ENCODE assay signal across 27 cellular contexts in genomic region chr16:88945473-88945872, GRCh38. TPM values are rescaled to one million over a fixed set of nuclear protein-coding genes. Genes with fewer than 3 reads are reported as not detected.
"Had no signal": no experiment of that assay in that cellular context is flagged by ENCODE, and none has a peak within 500 bp of the region (broad histone marks: within the 10 kb centered on the region; RNA-seq: fewer than 3 reads in every experiment).

No MANE protein-coding gene starts in this region.

- H3K9me3 Mint-ChIP-seq: naive thymus-derived CD4-positive, alpha-beta T cell; natural killer cell treated with Interleukin-12 subunit alpha and Interleukin-12 subunit beta and Interleukin-15 and Interleukin-18, amount 100 ng/mL, for 72 hours; stimulated activated effector memory CD8-positive, alpha-beta T cell treated with anti-CD3 and anti-CD28 coated beads, Interleukin-12 subunit alpha, Interleukin-12 subunit beta, amount 100 ng/mL, for 72 hours; stimulated activated naive CD8-positive, alpha-beta T cell treated with anti-CD3 and anti-CD28 coated beads, Interleukin-15, Interleukin-2, amounts not matched to agents 100 ng/mL and 50 ng/mL, for 24 hours had no signal

- H3K4me1 ChIP-seq: upper lobe of right lung had no signal

- H3K27me3 ChIP-seq: right atrium auricular region had no signal

- DNase-seq: hypothalamus; immature natural killer cell; kidney; left colon; left lung; lower lobe of right lung; mammary epithelial cell; midbrain; mucosa of descending colon; naive thymus-derived CD4-positive, alpha-beta T cell; ovary; stimulated activated CD4-positive, alpha-beta T cell treated with anti-CD3 and anti-CD28 coated beads, Interleukin-4, amount 100 ng/mL, for 24 hours; stimulated activated naive CD4-positive, alpha-beta T cell; tibial artery; trophoblast cell; upper lobe of right lung had no signal

- H3K9me3 ChIP-seq: left lung, lower lobe of right lung, mucosa of descending colon, ovary, right atrium auricular region, suprapubic skin, thoracic aorta, tibial artery, upper lobe of right lung had no signal

- H3K36me3 Mint-ChIP-seq: immature natural killer cell; naive thymus-derived CD4-positive, alpha-beta T cell; natural killer cell treated with Interleukin-12 subunit alpha and Interleukin-12 subunit beta and Interleukin-15 and Interleukin-18, amount 100 ng/mL, for 72 hours; stimulated activated effector memory CD8-positive, alpha-beta T cell treated with anti-CD3 and anti-CD28 coated beads, Interleukin-12 subunit alpha, Interleukin-12 subunit beta, amount 100 ng/mL, for 72 hours had no signal

- H3K4me1 Mint-ChIP-seq: stimulated activated effector memory CD8-positive, alpha-beta T cell treated with anti-CD3 and anti-CD28 coated beads, Interleukin-12 subunit alpha, Interleukin-12 subunit beta, amount 100 ng/mL, for 72 hours had no signal

- H3K4me3 ChIP-seq: left lung, lower lobe of right lung, mucosa of descending colon, ovary, right atrium auricular region, skin epidermis, suprapubic skin, thoracic aorta, tibial artery, upper lobe of right lung had no signal

- ATAC-seq: left colon; left lung; lower lobe of right lung; mucosa of descending colon; naive thymus-derived CD4-positive, alpha-beta T cell; natural killer cell treated with Interleukin-12 subunit alpha and Interleukin-12 subunit beta and Interleukin-15 and Interleukin-18, amount 100 ng/mL, for 72 hours; sciatic nerve; stimulated activated effector memory CD8-positive, alpha-beta T cell treated with anti-CD3 and anti-CD28 coated beads, Interleukin-12 subunit alpha, Interleukin-12 subunit beta, amount 100 ng/mL, for 72 hours; upper lobe of right lung had no signal

- H3K36me3 ChIP-seq: left lung, lower lobe of right lung, ovary, right atrium auricular region, suprapubic skin, thoracic aorta, tibial artery, upper lobe of right lung had no signal

- H3K4me3 Mint-ChIP-seq: immature natural killer cell; naive thymus-derived CD4-positive, alpha-beta T cell; natural killer cell treated with Interleukin-12 subunit alpha and Interleukin-12 subunit beta and Interleukin-15 and Interleukin-18, amount 100 ng/mL, for 72 hours; stimulated activated effector memory CD8-positive, alpha-beta T cell treated with anti-CD3 and anti-CD28 coated beads, Interleukin-12 subunit alpha, Interleukin-12 subunit beta, amount 100 ng/mL, for 72 hours; stimulated activated naive CD8-positive, alpha-beta T cell treated with anti-CD3 and anti-CD28 coated beads, Interleukin-15, Interleukin-2, amounts not matched to agents 100 ng/mL and 50 ng/mL, for 24 hours had no signal

- H3K27ac Mint-ChIP-seq: immature natural killer cell; naive thymus-derived CD4-positive, alpha-beta T cell; natural killer cell treated with Interleukin-12 subunit alpha and Interleukin-12 subunit beta and Interleukin-15 and Interleukin-18, amount 100 ng/mL, for 72 hours; progenitor cell of endocrine pancreas; stimulated activated effector memory CD8-positive, alpha-beta T cell treated with anti-CD3 and anti-CD28 coated beads, Interleukin-12 subunit alpha, Interleukin-12 subunit beta, amount 100 ng/mL, for 72 hours; stimulated activated naive CD8-positive, alpha-beta T cell treated with anti-CD3 and anti-CD28 coated beads, Interleukin-15, Interleukin-2, amounts not matched to agents 100 ng/mL and 50 ng/mL, for 24 hours had no signal

- H3K27ac ChIP-seq: left lung, lower lobe of right lung, ovary, right atrium auricular region, skin epidermis, suprapubic skin, thoracic aorta, tibial artery, upper lobe of right lung had no signal

RNA-seq across cellular contexts. Expression of gene CBFA2T3, which starts 31.5 kb away (rescaled TPM):
- total RNA-seq: pulmonary artery endothelial cell, renal cortical epithelial cell had no signal
